ENCODE assay signal across 1 cellular context in genomic region chr5:168612996-168613395, GRCh38.
TF ChIP-seq lines count a peak whose summit lies in the region.

No MANE protein-coding gene starts in this region.

TF ChIP-seq in HEK293, 187 proteins besides CTCF, POLR2A, EP300 and RAD21 (continued from another document):
- TF ChIP-seq ZNF398 (tag by site-specific recombination; IDR thresholded peaks at IDR 0.05) (no peak), ZNF548 (tag by site-specific recombination; IDR thresholded peaks at IDR 0.05) (no peak), ZNF513 (tag by site-specific recombination; IDR thresholded peaks at IDR 0.05) (no peak)
TF ChIP-seq in HEK293: peak in this region for 1.
